ENCODE assay signal across 8 cellular contexts in the genomic region with DNA sequence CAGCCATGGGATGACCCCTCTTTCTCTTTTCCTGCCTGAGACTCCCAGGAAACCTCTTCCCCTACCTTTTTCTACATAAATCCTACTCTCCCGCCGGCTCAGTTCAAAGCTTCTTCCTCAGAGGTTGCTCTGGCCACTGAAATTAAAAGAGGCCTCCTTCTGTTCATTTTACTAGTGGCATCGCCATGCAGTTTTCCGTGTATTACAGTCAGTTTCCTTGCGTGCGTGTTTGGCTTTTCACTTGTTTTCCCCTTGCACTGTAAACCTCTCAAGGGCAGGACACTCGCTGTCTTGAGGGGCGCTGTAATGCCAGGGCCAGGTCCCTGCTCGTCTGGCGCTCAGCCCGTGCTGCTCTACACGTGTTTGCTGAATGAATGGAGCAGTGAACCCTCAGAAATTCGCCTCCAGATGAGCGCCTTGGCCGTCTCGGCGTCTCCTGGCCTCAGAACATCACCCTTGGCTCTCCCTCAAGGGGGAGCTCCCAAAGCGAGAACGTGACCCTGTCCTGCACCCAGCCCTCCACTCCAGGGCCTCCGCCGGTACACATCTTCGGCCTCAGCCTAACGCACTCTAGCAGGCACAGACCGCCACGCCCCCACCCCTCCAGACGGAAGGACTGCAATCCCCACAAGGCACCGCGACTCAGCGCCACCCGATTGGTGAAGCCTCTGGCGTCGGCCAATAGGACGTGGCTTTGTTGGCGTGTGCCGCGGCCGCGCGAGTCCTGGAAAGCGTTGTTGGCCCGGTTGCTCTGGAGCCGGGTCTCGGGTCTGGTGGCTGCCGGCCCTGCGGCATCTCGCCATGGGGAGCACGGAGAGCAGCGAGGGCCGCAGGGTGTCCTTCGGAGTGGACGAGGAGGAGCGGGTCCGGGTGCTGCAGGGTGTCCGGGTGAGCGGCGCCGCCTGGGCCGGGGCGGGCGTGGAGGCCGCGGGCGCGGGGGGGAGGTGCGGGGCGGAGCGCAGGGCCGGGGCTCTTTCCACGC. TPM values are rescaled to one million over a fixed set of nuclear protein-coding genes. Genes with fewer than 3 reads are reported as not detected.
DNase-seq lines count a peak whose midpoint lies in the region; ATAC-seq and TF ChIP-seq lines count a peak whose summit lies in the region.

CHCHD6 (plus strand) TSS at position 729 of the 982 bp plus-strand sequence; CDS start at position 802, 73 bp downstream.

- H3K9ac ChIP-seq in SU-DHL-6 (ENCODE audit: low read length), result peak within 1 kb of the TSS; percentile 65

- H4K20me1 ChIP-seq in SU-DHL-6 (ENCODE audit: low read depth, low read length), result no peaks in the 10 kb centered on the region

- peak; percentile 99 for ATAC-seq in HG02678 (IDR thresholded peaks at IDR 0.05; ENCODE audit: unreplicated experiment)
- peak; percentile 99 for ATAC-seq in Right ventricle myocardium inferior

- peak within 1 kb of the TSS; percentile 64 for H3K4me3 ChIP-seq in GM12864 (ENCODE audit: low read depth, low read length)
- H3K4me3 ChIP-seq in SU-DHL-6 (ENCODE audit: insufficient read depth, low read length, poor library complexity, severe bottlenecking), result peak within 1 kb of the TSS; percentile 88
- peak within 1 kb of the TSS; percentile 79 for H3K4me3 ChIP-seq in ovary
- peak within 1 kb of the TSS; percentile 77 to 91 (median 80) for H3K4me3 ChIP-seq in thyroid gland (replicated peaks in 1 of 3)

- TF ChIP-seq EP300 in ovary (IDR thresholded peaks at IDR 0.05), result no peak

- H3K79me2 ChIP-seq in SU-DHL-6 (ENCODE audit: insufficient read depth, low read length), result no peaks in the 10 kb centered on the region

- H3K4me1 ChIP-seq in ovary (ENCODE audit: insufficient read depth) (peaks cover 3% of the 10 kb centered on the region), thyroid gland (peaks cover 7 to 9% of the 10 kb centered on the region in 2 donors)

- no peaks in the 10 kb centered on the region for H3F3A ChIP-seq in SU-DHL-6 (ENCODE audit: insufficient read depth)

- TF ChIP-seq POLR2A in ovary (IDR thresholded peaks at IDR 0.05), result peak; percentile 17
- TF ChIP-seq POLR2A in thyroid gland (IDR thresholded peaks at IDR 0.05), result peak in 1 of 2 donors; percentile 35

- DNase-seq in GM12864 (ENCODE audit: low read depth) (peak; percentile 89), NCI-H1105 treated with DMSO at 0.1 percent for 48 hours (lab: John Stamatoyannopoulos, UW) (peak; percentile 99), Right ventricle myocardium inferior (ENCODE audit: missing footprints) (peak; percentile 96), ovary (peak; percentile 93 to 98 (median 97)), thyroid gland (peak; percentile 96 to 99)
- peak; percentile 95 for DNase-seq in activated naive CD8-positive, alpha-beta T cell treated with anti-CD3 and anti-CD28 coated beads, Interleukin-2, amount 50 U/mL, for 16 hours (ENCODE audit: low read depth, low spot score)

- peak within 1 kb of the TSS; percentile 97 for H2AFZ ChIP-seq in SU-DHL-6 (ENCODE audit: low read depth, low read length, severe bottlenecking)

- no peaks in the 10 kb centered on the region for H3K9me2 ChIP-seq in SU-DHL-6 (replicated peaks; ENCODE audit: insufficient read depth, low read length)

- peak within 1 kb of the TSS; percentile 67 for H3K4me2 ChIP-seq in SU-DHL-6 (ENCODE audit: low read depth, low read length, poor library complexity, severe bottlenecking)

- TF ChIP-seq CTCF in GM12864 (IDR thresholded peaks at IDR 0.05; ENCODE audit: low read depth, low read length, missing control alignments) (peak; percentile 37), SU-DHL-6 (IDR thresholded peaks at IDR 0.05; ENCODE audit: insufficient read depth, low read length, poor library complexity, severe bottlenecking) (peak; percentile 53), ovary (IDR thresholded peaks at IDR 0.05) (no peak), thyroid gland (IDR thresholded peaks at IDR 0.05) (no peak)

- 3 to 7% (median 3%) methylated on average over 33 to 69 of the region's 69 CpGs for WGBS in ovary, 3 donors
- 10 to 13% methylated on average over 17 to 23 of the region's 69 CpGs for WGBS in thyroid gland, 2 donors

- intact Hi-C loops in Right ventricle myocardium inferior (cut with DNase I), result loop anchor here (2.0 kb wide), 1 partner anchor 41 kb away; no protein-coding TSS in a partner anchor
- intact Hi-C loops in ovary (cut with DNase I), result no loop called here
- intact Hi-C loops in thyroid gland (cut with DNase I), result no loop called here

- H3K9me3 ChIP-seq in SU-DHL-6 (ENCODE audit: insufficient read depth, low read length) (no peaks in the 10 kb centered on the region), ovary (no peaks in the 10 kb centered on the region), thyroid gland (no peaks in the 10 kb centered on the region)

- H3K36me3 ChIP-seq in SU-DHL-6 (ENCODE audit: low read length), result no peaks in the 10 kb centered on the region
- no peaks in the 10 kb centered on the region for H3K36me3 ChIP-seq in ovary
- H3K36me3 ChIP-seq in thyroid gland, result no peaks in the 10 kb centered on the region

- H3K27ac ChIP-seq in SU-DHL-6 (ENCODE audit: low read depth, low read length), result no peak within 1 kb of the TSS
- no peak within 1 kb of the TSS for H3K27ac ChIP-seq in ovary
- H3K27ac ChIP-seq in thyroid gland, result no peak within 1 kb of the TSS

- no peaks in the 10 kb centered on the region for H3K27me3 ChIP-seq in SU-DHL-6 (ENCODE audit: low read length)
- H3K27me3 ChIP-seq in ovary, result no peaks in the 10 kb centered on the region
- no peaks in the 10 kb centered on the region for H3K27me3 ChIP-seq in thyroid gland

RNA-seq across cellular contexts. Expression of gene CHCHD6, which starts in this region (rescaled TPM):
- total RNA-seq in Right ventricle myocardium inferior, result 11.7 TPM
- total RNA-seq in ovary, result 10 to 100 TPM; 12.5 to 24.6 (median 19.5) TPM
- polyA plus RNA-seq in ovary, result 10 to 100 TPM in 1 of 2 donors, 1 to 10 TPM in 1; 8.5 to 24.4 TPM
- total RNA-seq in thyroid gland, result 10 to 100 TPM; 22.9 to 27.8 (median 24.4) TPM

Comparison
In these comparisons a context has a peak if more than half of its experiments do, and no peak if none do; other contexts are left out.
1. CTCF ChIP-seq: peak in GM12864 (single experiment) and SU-DHL-6 (single experiment); none in ovary (0 of 3) and thyroid gland (0 of 6).
2. Peak in every context shown above with its lines, with median percentiles within 50 percentile points of each other: DNase-seq and H3K4me3 ChIP-seq.